ENCODE assay signal across 8 cellular contexts in genomic region chr16:88569985-88570690, GRCh38. TPM values are rescaled to one million over a fixed set of nuclear protein-coding genes. Genes with fewer than 3 reads are reported as not detected.
DNase-seq lines count a peak whose midpoint lies in the region; ATAC-seq and TF ChIP-seq lines count a peak whose summit lies in the region.

Gene ZC3H18 (plus strand): TSS chr16:88570403. CDS start chr16:88577124, 6,721 bp downstream.

- H3K36me3 ChIP-seq in PC-9 (ENCODE audit: low read depth) (0 out of 2 replicates have a peak, but pooled peaks cover 9% of the 10 kb centered on the region), mucosa of rectum (ENCODE audit: control insufficient read depth in 2 of 2, insufficient read depth in 2 of 2, low read length in 2 of 2) (peaks cover under 1 to 8% of the 10 kb centered on the region in 2 donors)

- CTCF ChIA-PET in PC-9 (lab: Charles Lee), result interaction anchor here (0.6 kb wide), 2 partner anchors 639 to 940 kb away, joined by 5 to 12 read pairs; no protein-coding TSS in a partner anchor

- peak within 1 kb of the TSS; percentile 65 to 84 for H3K9ac ChIP-seq in mucosa of rectum (ENCODE audit: low read depth in 1 of 2, low read length in 2 of 2)

- intact Hi-C loops in PC-9 (cut with micrococcal nuclease; ENCODE audit: unreplicated experiment), result loop anchor here (1.0 to 5.0 kb wide), 3 partner anchors 619 to 793 kb away; partner anchors contain the start of genes BANP and ZNF778

- peak within 1 kb of the TSS; percentile 95 for H3K4me3 ChIP-seq in PC-9
- peak within 1 kb of the TSS; percentile 79 to 80 for H3K4me3 ChIP-seq in mucosa of rectum (ENCODE audit: low read length in 2 of 2)

- POLR2A ChIA-PET in PC-9 (lab: Charles Lee; ENCODE audit: unreplicated experiment), result interaction anchor here (0.6 to 0.7 kb wide), 3 partner anchors 186 to 791 kb away, joined by 3 to 8 read pairs (median 4); no protein-coding TSS in a partner anchor

- in situ Hi-C loops in KBM-7 (cut with MboI; ENCODE audit: low pct_unique_long_range_greater_than_20kb, low sequenced_read_pairs), result no loop called here

- ATAC-seq in GM21619 (IDR thresholded peaks at IDR 0.05; ENCODE audit: unreplicated experiment), result peak; percentile 64

- no TSS peak for BruUV-seq in PC-9 (replicated peaks; lab: Mats Ljungman, UMichigan)

- H3K4me1 ChIP-seq in PC-9 (replicated peaks; ENCODE audit: insufficient read depth), result peaks cover 18% of the 10 kb centered on the region
- peaks cover 16% of the 10 kb centered on the region in 2 donors for H3K4me1 ChIP-seq in mucosa of rectum (ENCODE audit: control insufficient read depth in 2 of 2, insufficient read depth in 2 of 2, low read length in 2 of 2)

- peak within 1 kb of the TSS; percentile 97 for H2AFZ ChIP-seq in PC-9

- no peaks in the 10 kb centered on the region for H3K27me3 ChIP-seq in PC-9 (ENCODE audit: insufficient read depth, low read depth)
- H3K27me3 ChIP-seq in mucosa of rectum (ENCODE audit: control insufficient read depth in 2 of 2, insufficient read depth in 2 of 2, low read length in 2 of 2), result no peaks in the 10 kb centered on the region

- H3K27ac ChIP-seq in PC-9, result no peak within 1 kb of the TSS
- peak within 1 kb of the TSS; percentile 75 to 83 for H3K27ac ChIP-seq in mucosa of rectum (ENCODE audit: low read depth in 2 of 2, low read length in 2 of 2)

- peak within 1 kb of the TSS; percentile 97 for H3K4me2 ChIP-seq in PC-9

- H3K9me2 ChIP-seq in PC-9 (ENCODE audit: insufficient read depth), result no peaks in the 10 kb centered on the region

- H3F3A ChIP-seq in PC-9 (ENCODE audit: insufficient read depth, low read depth), result no peaks in the 10 kb centered on the region; the same call in none of the 2 replicates

- peak; percentile 54 for TF ChIP-seq POLR2A in erythroblast (IDR thresholded peaks at IDR 0.05; ENCODE audit: low read length)

- DNase-seq in DMS 273 (lab: John Stamatoyannopoulos, UW; ENCODE audit: unreplicated experiment), result peak; percentile 99
- DNase-seq in KBM-7, result peak; percentile 93
- DNase-seq in PC-9, result peak; percentile 78 to 97
- DNase-seq in activated T-cell treated with anti-CD3 and anti-CD28 coated beads, Interleukin-2, amount 50 U/mL, for 1 hour, result peak; percentile 98
- DNase-seq in erythroblast (lab: John Stamatoyannopoulos, UW), result peak; percentile 98 to 100
- peak; percentile 95 to 96 for DNase-seq in stimulated activated CD8-positive, alpha-beta memory T cell treated with anti-CD3 and anti-CD28 coated beads, Interleukin-4, amount 100 ng/mL, for 4 hours (ENCODE audit: low read depth in 2 of 2, low spot score in 1 of 2)

- no peak for TF ChIP-seq CTCF in PC-9 (conservative IDR thresholded peaks at IDR 0.05)

- H4K20me1 ChIP-seq in PC-9 (ENCODE audit: insufficient read depth), result peaks cover 39% of the 10 kb centered on the region

- peaks cover 47% of the 10 kb centered on the region for H3K79me2 ChIP-seq in PC-9 (ENCODE audit: low read depth)

- H3K9me3 ChIP-seq in PC-9 (ENCODE audit: insufficient read depth, low read depth), result no peaks in the 10 kb centered on the region
- no peaks in the 10 kb centered on the region for H3K9me3 ChIP-seq in mucosa of rectum (ENCODE audit: control insufficient read depth in 2 of 2, low read length in 2 of 2)

RNA-seq across cellular contexts. Expression of gene ZC3H18, which starts in this region (rescaled TPM):
- 76.4 and 78.4 TPM in 2 replicates for total RNA-seq in PC-9 (2021)
